ENCODE assay signal across 9 cellular contexts in the genomic region with DNA sequence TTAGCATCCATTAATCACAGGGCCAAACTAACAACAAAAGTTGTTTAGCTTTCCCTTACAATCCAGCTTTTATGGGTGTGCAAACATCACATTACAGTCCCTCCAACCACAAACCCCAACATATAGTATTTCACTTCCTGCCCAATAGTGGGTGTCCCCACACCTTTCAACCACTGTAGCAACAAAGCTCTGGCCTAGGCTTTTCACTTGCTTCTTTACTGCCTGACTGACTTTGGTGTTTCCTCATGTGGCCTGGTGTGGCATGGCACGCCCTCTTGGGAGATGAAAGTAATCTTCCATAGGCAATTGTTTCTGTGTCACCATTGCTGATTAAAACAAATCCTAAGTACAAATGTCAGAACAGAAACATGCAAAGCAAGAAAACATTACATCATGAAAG.
DNase-seq lines count a peak whose midpoint lies in the region; ATAC-seq and TF ChIP-seq lines count a peak whose summit lies in the region.
"Had no signal": no experiment of that assay in that cellular context is flagged by ENCODE, and none has a peak within 500 bp of the region (broad histone marks: within the 10 kb centered on the region; RNA-seq: fewer than 3 reads in every experiment).

No MANE protein-coding gene starts in this region.

- H4K20me1 ChIP-seq in Loucy (ENCODE audit: insufficient read depth, low read length, poor library complexity, severe bottlenecking): no peaks in the 10 kb centered on the region

- DNase-seq in activated naive CD8-positive, alpha-beta T cell treated with anti-CD3 and anti-CD28 coated beads, Interleukin-2, amount 50 U/mL, for 24 hours: peak; percentile 22
- no peak for DNase-seq in WERI-Rb-1
- no peak for DNase-seq in coronary artery (ENCODE audit: low spot score)
- DNase-seq in NOMO-1 (lab: John Stamatoyannopoulos, UW; ENCODE audit: unreplicated experiment in 2 of 2): no peak
- no peak for DNase-seq in EL

- H3K4me3 ChIP-seq in Loucy (ENCODE audit: low read length, poor library complexity, severe bottlenecking) (peak overlapping the region; percentile 10), WERI-Rb-1 (ENCODE audit: low read depth, low read length) (no peak overlapping the region), coronary artery (no peak overlapping the region)

- peak overlapping the region; percentile 23 for H3K4me3 Mint-ChIP-seq in activated naive CD8-positive, alpha-beta T cell treated with anti-CD3 and anti-CD28 coated beads, Interleukin-2, amount 50 U/mL, for 24 hours

- H3K4me1 ChIP-seq in Loucy (ENCODE audit: insufficient read depth, low read length, poor library complexity, severe bottlenecking): peaks cover 18% of the 10 kb centered on the region

- H3K27ac ChIP-seq in WERI-Rb-1 (no peak overlapping the region), coronary artery (no peak overlapping the region)
- H3K27ac ChIP-seq: epithelial cell of prostate had no signal

- no peaks in the 10 kb centered on the region for H3K79me2 ChIP-seq in Loucy (ENCODE audit: insufficient read depth, low read length)

- no peak overlapping the region for H3K4me2 ChIP-seq in Loucy (ENCODE audit: low read depth, low read length, poor library complexity, severe bottlenecking)

- H3K4me1 Mint-ChIP-seq in activated naive CD8-positive, alpha-beta T cell treated with anti-CD3 and anti-CD28 coated beads, Interleukin-2, amount 50 U/mL, for 24 hours: peaks cover 18% of the 10 kb centered on the region

- no peaks in the 10 kb centered on the region for H3K9me2 ChIP-seq in Loucy (replicated peaks; ENCODE audit: low read depth, low read length)

- no peak overlapping the region for H3K9ac ChIP-seq in Loucy (ENCODE audit: low read depth, low read length, poor library complexity, severe bottlenecking)

- H3K36me3 ChIP-seq in Loucy (ENCODE audit: insufficient read depth, low read length): peaks cover 44% of the 10 kb centered on the region; the same call in 1 of the 2 replicates
- H3K36me3 ChIP-seq in WERI-Rb-1: peaks cover 46% of the 10 kb centered on the region

- no peak overlapping the region for H2AFZ ChIP-seq in Loucy (ENCODE audit: low read length)

- H3F3A ChIP-seq in Loucy (ENCODE audit: low read depth): peaks cover 5% of the 10 kb centered on the region; the same call in 1 of the 2 replicates

- H3K27me3 Mint-ChIP-seq in activated naive CD8-positive, alpha-beta T cell treated with anti-CD3 and anti-CD28 coated beads, Interleukin-2, amount 50 U/mL, for 24 hours: no peaks in the 10 kb centered on the region

- peak overlapping the region; percentile 69 for H3K27ac Mint-ChIP-seq in activated naive CD8-positive, alpha-beta T cell treated with anti-CD3 and anti-CD28 coated beads, Interleukin-2, amount 50 U/mL, for 24 hours

- H3K27me3 ChIP-seq in Loucy (ENCODE audit: insufficient read depth, low read length, poor library complexity, severe bottlenecking) (no peaks in the 10 kb centered on the region), WERI-Rb-1 (ENCODE audit: insufficient read depth, low read depth, severe bottlenecking) (no peaks in the 10 kb centered on the region)

- TF ChIP-seq CTCF in Loucy (conservative IDR thresholded peaks at IDR 0.05; ENCODE audit: low read length): peak; percentile 18; the same call in 1 of the 2 replicates
- TF ChIP-seq CTCF in WERI-Rb-1 (IDR thresholded peaks at IDR 0.05; ENCODE audit: low read depth, low read length): no peak
- no peak for TF ChIP-seq CTCF in coronary artery (IDR thresholded peaks at IDR 0.05)

- H3K9me3 ChIP-seq in Loucy (ENCODE audit: insufficient read depth, low read depth, low read length) (no peaks in the 10 kb centered on the region), WERI-Rb-1 (ENCODE audit: severe bottlenecking) (no peaks in the 10 kb centered on the region)

- ATAC-seq in GM18519 (IDR thresholded peaks at IDR 0.05; ENCODE audit: low FRiP score, unreplicated experiment) (peak; percentile 92), GM21737 (IDR thresholded peaks at IDR 0.05; ENCODE audit: unreplicated experiment) (peak; percentile 87)
- peak; percentile 94 for ATAC-seq in activated naive CD8-positive, alpha-beta T cell treated with anti-CD3 and anti-CD28 coated beads, Interleukin-2, amount 50 U/mL, for 24 hours

- H3K36me3 Mint-ChIP-seq in activated naive CD8-positive, alpha-beta T cell treated with anti-CD3 and anti-CD28 coated beads, Interleukin-2, amount 50 U/mL, for 24 hours (ENCODE audit: low read depth): peaks cover 32% of the 10 kb centered on the region

- H3K9me3 Mint-ChIP-seq in activated naive CD8-positive, alpha-beta T cell treated with anti-CD3 and anti-CD28 coated beads, Interleukin-2, amount 50 U/mL, for 24 hours: no peaks in the 10 kb centered on the region
